Comparison of ENCODE assay signal across 12 cellular contexts in the genomic region with DNA sequence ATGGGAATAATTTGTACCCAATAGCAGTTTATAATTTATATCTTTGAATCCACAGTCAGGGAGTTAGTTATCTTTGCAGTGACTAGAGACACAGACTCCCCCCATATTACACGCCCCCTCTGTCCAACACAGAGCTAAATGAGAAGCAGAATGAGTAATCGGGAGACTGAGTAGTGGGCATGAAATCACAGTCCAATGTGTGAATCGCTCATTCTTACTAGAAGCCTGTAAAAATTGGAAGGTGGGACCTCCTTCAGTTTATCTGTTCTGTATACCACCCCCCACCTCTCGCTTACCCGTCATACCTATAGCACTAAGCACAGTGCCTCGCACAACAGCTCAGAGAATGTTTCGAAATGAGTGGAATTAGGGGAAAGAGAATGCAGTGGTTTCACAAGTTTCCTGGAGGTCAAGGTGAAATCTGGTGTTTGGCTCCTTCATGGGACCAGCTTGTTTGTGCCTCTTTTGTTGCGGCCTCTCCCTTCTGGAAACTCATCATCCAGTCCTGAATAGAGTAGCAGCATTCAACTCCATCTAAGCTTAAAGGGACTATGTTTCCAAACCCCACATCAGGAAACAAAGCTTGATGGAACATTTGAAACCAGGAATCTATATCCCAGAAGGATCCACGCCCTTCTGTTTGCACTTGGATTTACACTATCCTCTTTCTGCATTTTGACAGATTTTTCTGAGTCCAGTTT. TPM values are rescaled to one million over a fixed set of nuclear protein-coding genes. Genes with fewer than 3 reads are reported as not detected.
DNase-seq lines count a peak whose midpoint lies in the region; ATAC-seq and TF ChIP-seq lines count a peak whose summit lies in the region.
"Had no signal": no experiment of that assay in that cellular context is flagged by ENCODE, and none has a peak within 500 bp of the region (broad histone marks: within the 10 kb centered on the region; RNA-seq: fewer than 3 reads in every experiment).

No MANE protein-coding gene starts in this region.

- H2BK20ac ChIP-seq in IMR-90 (ENCODE audit: low read depth, low read length) = no peak overlapping the region

- H3K9me3 Mint-ChIP-seq in endodermal cell (no peaks in the 10 kb centered on the region), type B pancreatic cell (peaks cover 5% of the 10 kb centered on the region)

- no peak overlapping the region for H2BK120ac ChIP-seq in IMR-90 (ENCODE audit: low read depth, low read length)

- no peak overlapping the region for H2AK9ac ChIP-seq in IMR-90 (replicated peaks; ENCODE audit: low read depth, low read length, poor library complexity)

- TF ChIP-seq CTCF in heart left ventricle (IDR thresholded peaks at IDR 0.05) (no peak), IMR-90 (conservative IDR thresholded peaks at IDR 0.05; ENCODE audit: low read depth, low read length) (no peak), endodermal cell (conservative IDR thresholded peaks at IDR 0.05) (no peak), type B pancreatic cell (conservative IDR thresholded peaks at IDR 0.05) (no peak), BE2C (IDR thresholded peaks at IDR 0.05; ENCODE audit: low read depth, low read length) (no peak)

- ATAC-seq in right cardiac atrium (no peak), heart left ventricle (no peak), IMR-90 (ENCODE audit: low read depth) (no peak), GM19397 (IDR thresholded peaks at IDR 0.05; ENCODE audit: unreplicated experiment) (no peak)

- no peaks in the 10 kb centered on the region for H3K27me3 ChIP-seq in right cardiac atrium (ENCODE audit: control insufficient read depth, insufficient read depth)
- H3K27me3 ChIP-seq in heart left ventricle = no peaks in the 10 kb centered on the region
- peaks cover 2% of the 10 kb centered on the region; the same call in 1 of the 2 replicates for H3K27me3 ChIP-seq in IMR-90 (ENCODE audit: control insufficient read depth, insufficient read depth, low read length)
- H3K27me3 ChIP-seq in endodermal cell (ENCODE audit: control insufficient read depth, insufficient read depth, low read length, poor library complexity, severe bottlenecking) = no peaks in the 10 kb centered on the region
- H3K27me3 ChIP-seq in BE2C = no peaks in the 10 kb centered on the region
- H3K27me3 ChIP-seq: BLaER1 treated with 17β-estradiol and CSF1 and Interleukin-3, amounts not matched to agents 10 nM and 100 nM had no signal

- H3K4me3 Mint-ChIP-seq in endodermal cell (no peak overlapping the region), type B pancreatic cell (no peak overlapping the region)

- in situ Hi-C loops in IMR-90 (cut with MboI; ENCODE audit: low sequenced_read_pairs) = no loop called here

- no peak overlapping the region for H2AK5ac ChIP-seq in IMR-90 (ENCODE audit: low read depth, low read length)

- H3K4me3 ChIP-seq in right cardiac atrium (ENCODE audit: low read length) (no peak overlapping the region), heart left ventricle (no peak overlapping the region), IMR-90 (ENCODE audit: insufficient read depth, low read depth, low read length) (no peak overlapping the region), endodermal cell (ENCODE audit: low read length) (no peak overlapping the region), BE2C (ENCODE audit: low read depth, low read length) (no peak overlapping the region)
- H3K4me3 ChIP-seq: BLaER1 treated with 17β-estradiol and CSF1 and Interleukin-3, amounts not matched to agents 10 nM and 100 nM had no signal

- no peak for TF ChIP-seq POLR2A in heart left ventricle (IDR thresholded peaks at IDR 0.05)
- TF ChIP-seq POLR2A in IMR-90 (IDR thresholded peaks at IDR 0.05; ENCODE audit: low read depth, low read length) = no peak

- DNase-seq in right cardiac atrium = no peak
- no peak for DNase-seq in heart left ventricle
- no peak for DNase-seq in IMR-90
- DNase-seq in endodermal cell = no peak
- DNase-seq in type B pancreatic cell (ENCODE audit: extremely low spot score, unreplicated experiment) = no peak
- no peak for DNase-seq in cortex of kidney (lab: John Stamatoyannopoulos, UW)
- no peak for DNase-seq in BE2C
- DNase-seq: activated gamma-delta T cell, NCI-H226, substantia nigra had no signal

- peak overlapping the region; percentile 65 for H3K27ac Mint-ChIP-seq in endodermal cell
- H3K27ac Mint-ChIP-seq in type B pancreatic cell = peak overlapping the region; percentile 68

- no peaks in the 10 kb centered on the region for H3K79me1 ChIP-seq in IMR-90 (ENCODE audit: low read depth in 1 of 2, low read length in 2 of 2)

- H3K14ac ChIP-seq in IMR-90 (replicated peaks; ENCODE audit: low read depth, low read length) = no peak overlapping the region

- no peak overlapping the region for H2BK5ac ChIP-seq in IMR-90 (ENCODE audit: low read depth, low read length, poor library complexity, severe bottlenecking)

- no peak overlapping the region for H4K8ac ChIP-seq in IMR-90 (ENCODE audit: low read depth in 2 of 2, low read length in 2 of 2)

- H3K36me3 ChIP-seq in heart left ventricle = no peaks in the 10 kb centered on the region
- H3K36me3 ChIP-seq in IMR-90 (ENCODE audit: control insufficient read depth, insufficient read depth, low read length) = no peaks in the 10 kb centered on the region
- H3K36me3 ChIP-seq in endodermal cell (ENCODE audit: control insufficient read depth, insufficient read depth, low read length) = peaks cover 4% of the 10 kb centered on the region
- H3K36me3 ChIP-seq in BE2C = no peaks in the 10 kb centered on the region
- H3K36me3 ChIP-seq: BLaER1 treated with 17β-estradiol and CSF1 and Interleukin-3, amounts not matched to agents 10 nM and 100 nM had no signal

- H3K9ac ChIP-seq in IMR-90 (ENCODE audit: low read depth, low read length) (no peak overlapping the region; the same call in 1 of the 2 replicates), endodermal cell (ENCODE audit: extremely low read depth, low read length, poor library complexity, severe bottlenecking) (no peak overlapping the region)
- H3K9ac ChIP-seq: BLaER1 treated with 17β-estradiol and CSF1 and Interleukin-3, amounts not matched to agents 10 nM and 100 nM had no signal

- H3K4me2 ChIP-seq in IMR-90 (ENCODE audit: low read depth, low read length) = no peak overlapping the region
- H3K4me2 ChIP-seq: BLaER1 treated with 17β-estradiol and CSF1 and Interleukin-3, amounts not matched to agents 10 nM and 100 nM had no signal

- peak overlapping the region; percentile 41 for H3K27ac ChIP-seq in right cardiac atrium (ENCODE audit: low read length)
- no peak overlapping the region for H3K27ac ChIP-seq in heart left ventricle
- no peak overlapping the region for H3K27ac ChIP-seq in IMR-90 (ENCODE audit: insufficient read depth, low read length)
- H3K27ac ChIP-seq in endodermal cell (ENCODE audit: low read depth, low read length) = no peak overlapping the region
- H3K27ac ChIP-seq: BLaER1 treated with 17β-estradiol and CSF1 and Interleukin-3, amounts not matched to agents 10 nM and 100 nM had no signal

- H4K91ac ChIP-seq in IMR-90 (ENCODE audit: insufficient read depth, low read depth, low read length) = no peak overlapping the region

- no peak overlapping the region; the same call in 1 of the 2 replicates for H3K18ac ChIP-seq in IMR-90 (ENCODE audit: low read depth, low read length)

- no peaks in the 10 kb centered on the region for H4K20me1 ChIP-seq in IMR-90 (ENCODE audit: insufficient read depth, low read length)
- H4K20me1 ChIP-seq: BLaER1 treated with 17β-estradiol and CSF1 and Interleukin-3, amounts not matched to agents 10 nM and 100 nM had no signal

- H2AFZ ChIP-seq in IMR-90 (replicated peaks; ENCODE audit: low read length, poor library complexity) = no peak overlapping the region

- CTCF ChIA-PET in IMR-90 (lab: Yijun Ruan, JAX) = interaction anchor here (0.6 to 1.1 kb wide), 3 partner anchors 100 to 597 kb away, joined by 3 read pairs; no protein-coding TSS in a partner anchor

- no peak overlapping the region for H3K4ac ChIP-seq in IMR-90 (ENCODE audit: low read depth, low read length)

- H3K4me1 Mint-ChIP-seq in endodermal cell (peaks cover 36% of the 10 kb centered on the region), type B pancreatic cell (ENCODE audit: unreplicated experiment) (peaks cover 36% of the 10 kb centered on the region)

- H3K56ac ChIP-seq in IMR-90 (ENCODE audit: extremely low read depth, insufficient read depth, low read length) = no peak overlapping the region

- H3K27me3 Mint-ChIP-seq in endodermal cell (ENCODE audit: insufficient read depth) (no peaks in the 10 kb centered on the region), type B pancreatic cell (no peaks in the 10 kb centered on the region)

- intact Hi-C loops in right cardiac atrium (cut with DNase I) = no loop called here
- intact Hi-C loops in heart left ventricle (cut with DNase I) = no loop called here
- intact Hi-C loops in IMR-90 (cut with micrococcal nuclease) = no loop called here

- peaks cover 2% of the 10 kb centered on the region for H3K4me1 ChIP-seq in right cardiac atrium (ENCODE audit: control insufficient read depth, insufficient read depth, low read length)
- H3K4me1 ChIP-seq in heart left ventricle = peaks cover 0 to 5% (median 0%) of the 10 kb centered on the region in 12 donors
- H3K4me1 ChIP-seq in IMR-90 (ENCODE audit: control insufficient read depth, insufficient read depth, low read length) = peaks cover 5% of the 10 kb centered on the region; the same call in 1 of the 2 replicates
- H3K4me1 ChIP-seq in endodermal cell (ENCODE audit: control insufficient read depth, insufficient read depth, low read length) = peaks cover 13% of the 10 kb centered on the region
- H3K4me1 ChIP-seq in BE2C = peaks cover 14% of the 10 kb centered on the region

- BruUV-seq in IMR-90 (replicated peaks; lab: Mats Ljungman, UMichigan) = no TSS peak

- no peak for TF ChIP-seq RAD21 in IMR-90 (IDR thresholded peaks at IDR 0.05; ENCODE audit: low read length)

- no peak overlapping the region for H3K23ac ChIP-seq in IMR-90 (ENCODE audit: low read depth, low read length)

- POLR2A ChIA-PET in IMR-90 (lab: Charles Lee; ENCODE audit: unreplicated experiment) = interaction anchor here (0.5 kb wide), 1 partner anchor 10 kb away, joined by 4 read pairs; no protein-coding TSS in a partner anchor

- H2BK15ac ChIP-seq in IMR-90 (ENCODE audit: low read depth, low read length) = no peak overlapping the region; the same call in 2 of the 3 replicates

- peaks cover 4% of the 10 kb centered on the region for H3K36me3 Mint-ChIP-seq in endodermal cell (ENCODE audit: low read depth)
- H3K36me3 Mint-ChIP-seq in type B pancreatic cell = no peaks in the 10 kb centered on the region

- WGBS in right cardiac atrium = 85% methylated on average over 9 of the region's 9 CpGs
- 86 to 93% (median 92%) methylated on average over 9 of the region's 9 CpGs for WGBS in heart left ventricle, 4 donors
- WGBS in IMR-90 (ENCODE audit: extremely low coverage in 2 of 2, insufficient read length in 1 of 2), 2 experiments = no CpG with 5 or more reads among the region's 9 CpGs
- 91 to 94% methylated on average over 4 to 9 of the region's 9 CpGs for whole genome bisulfite sequencing in endodermal cell (ENCODE audit: insufficient coverage in 1 of 2, insufficient read length in 1 of 2), 2 experiments

- H3K9me3 ChIP-seq in right cardiac atrium (ENCODE audit: control insufficient read depth, low read length) (no peaks in the 10 kb centered on the region), heart left ventricle (no peaks in the 10 kb centered on the region), IMR-90 (ENCODE audit: control insufficient read depth, insufficient read depth, low read length) (no peaks in the 10 kb centered on the region), endodermal cell (ENCODE audit: control insufficient read depth, low read length) (no peaks in the 10 kb centered on the region), BE2C (no peaks in the 10 kb centered on the region)
- H3K9me3 ChIP-seq: BLaER1 treated with 17β-estradiol and CSF1 and Interleukin-3, amounts not matched to agents 10 nM and 100 nM had no signal

- no peaks in the 10 kb centered on the region for H3K9me1 ChIP-seq in IMR-90 (ENCODE audit: insufficient read depth, low read length)

- dilution Hi-C loops in IMR-90 (cut with HindIII; ENCODE audit: low sequenced_read_pairs, unreplicated experiment) = no loop called here

- no peak overlapping the region for H4K5ac ChIP-seq in IMR-90 (ENCODE audit: low read depth, low read length)

RNA-seq across cellular contexts. Expression of a gene that starts 59.3 kb away (rescaled TPM):
- total RNA-seq in right cardiac atrium (10 to 100 TPM; 22.5 to 72.5 (median 32.1) TPM), heart left ventricle (10 to 100 TPM in 6 of 9 donors, 1 to 10 TPM in 3; 7.0 to 81.8 (median 16.0) TPM), IMR-90 (2012; rRNA removed) (6.1 and 7.2 TPM in 2 replicates), endodermal cell (10 to 100 TPM; 43.9 to 65.3 TPM), type B pancreatic cell (ENCODE audit: low replicate concordance) (41.5 and 74.2 TPM in 2 replicates)
- polyA plus RNA-seq in right cardiac atrium (44.2 TPM), heart left ventricle (10 to 100 TPM in 1 of 2 donors, 1 to 10 TPM in 1; 8.2 to 23.1 TPM), IMR-90 (2012; rRNA removed) (12.8 and 18.5 TPM in 2 replicates)
- polyA plus RNA-seq in IMR-90 (2012; cell fraction: cytosol; rRNA removed) = 12.2 and 21.8 TPM in 2 replicates
- 50.1 and 73.1 TPM in 2 replicates for polyA plus RNA-seq in IMR-90 (2012; cell fraction: nucleus; rRNA removed; ENCODE audit: low replicate concordance)
- polyA plus RNA-seq in endodermal cell (2013, experiment 1 of 2) = 46.6 TPM
- 45.2 TPM for polyA plus RNA-seq in endodermal cell (2013, experiment 2 of 2)
- 64.9 TPM for polyA plus RNA-seq in BE2C (2012; ENCODE audit: insufficient read depth, insufficient read length, low read depth)
